ENCODE assay signal across 15 cellular contexts in the genomic region with DNA sequence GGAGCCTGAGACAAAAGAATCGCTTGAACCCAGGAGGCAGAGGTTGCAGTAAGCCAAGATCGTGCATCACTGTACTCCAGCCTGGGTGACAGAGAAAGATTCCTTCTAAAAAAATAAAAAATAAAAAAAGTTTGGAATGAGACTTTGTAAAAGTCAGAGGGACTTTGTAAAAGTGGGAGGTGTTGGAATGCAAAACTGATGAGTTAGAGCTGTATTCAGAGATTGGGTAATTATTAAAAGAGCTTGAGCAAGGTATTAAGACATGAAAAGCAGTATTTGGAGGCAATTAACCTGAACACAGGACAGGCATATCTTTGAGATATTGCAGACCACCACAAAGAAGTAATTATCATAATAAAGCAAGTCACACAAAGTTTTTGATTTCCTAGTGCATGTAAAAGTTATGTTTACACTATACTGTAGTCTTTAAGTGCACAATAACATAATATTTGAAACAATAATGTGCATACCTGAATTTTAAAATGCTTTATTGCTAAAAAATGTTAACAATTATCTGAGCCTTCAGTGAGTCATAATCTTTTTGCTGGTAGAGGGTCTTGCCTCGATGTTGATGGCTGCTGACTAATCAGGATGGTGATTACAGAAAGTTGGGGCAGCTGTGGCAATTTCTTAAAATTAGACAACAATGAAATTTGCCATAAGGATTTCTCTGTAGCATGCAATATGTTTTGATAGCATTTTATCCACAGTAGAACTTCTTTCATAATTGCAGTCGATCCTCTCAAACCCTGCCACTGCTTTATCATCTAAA. TPM values are rescaled to one million over a fixed set of nuclear protein-coding genes. Genes with fewer than 3 reads are reported as not detected.
DNase-seq lines count a peak whose midpoint lies in the region; ATAC-seq, FAIRE-seq and TF ChIP-seq lines count a peak whose summit lies in the region.
"Had no signal": no experiment of that assay in that cellular context is flagged by ENCODE, and none has a peak within 500 bp of the region (broad histone marks: within the 10 kb centered on the region; RNA-seq: fewer than 3 reads in every experiment).

No MANE protein-coding gene starts in this region.

- H3K4me1 Mint-ChIP-seq in astrocyte (ENCODE audit: low read depth, unreplicated experiment) = peaks cover 18% of the 10 kb centered on the region

- H3K9me3 ChIP-seq in HCT116 (ENCODE audit: control insufficient read depth in 1 of 2, insufficient read depth in 1 of 2, low read depth in 1 of 2, low read length in 2 of 2) (no peaks in the 10 kb centered on the region), astrocyte (ENCODE audit: insufficient read depth, low read depth, low read length) (no peaks in the 10 kb centered on the region), left lung (no peaks in the 10 kb centered on the region)
- H3K9me3 ChIP-seq: BLaER1 treated with 17β-estradiol and CSF1 and Interleukin-3, amounts not matched to agents 10 nM and 100 nM had no signal

- no peaks in the 10 kb centered on the region for H3K27me3 Mint-ChIP-seq in astrocyte (ENCODE audit: low read depth, unreplicated experiment)

- ATAC-seq in HCT116 (no peak), left lung (no peak), HG02870 (IDR thresholded peaks at IDR 0.05; ENCODE audit: unreplicated experiment) (no peak)

- no peaks in the 10 kb centered on the region for H3K9me3 Mint-ChIP-seq in astrocyte (ENCODE audit: unreplicated experiment)

- H3K27ac ChIP-seq in HCT116 (ENCODE audit: low read depth, low read length) = peak overlapping the region; percentile 68
- H3K27ac ChIP-seq in astrocyte (ENCODE audit: low read depth, low read length) = no peak overlapping the region
- H3K27ac ChIP-seq in left lung = no peak overlapping the region
- H3K27ac ChIP-seq: BLaER1 treated with 17β-estradiol and CSF1 and Interleukin-3, amounts not matched to agents 10 nM and 100 nM had no signal

- H3K27me3 ChIP-seq in HCT116 (ENCODE audit: insufficient read depth, low read length) (no peaks in the 10 kb centered on the region), astrocyte (ENCODE audit: insufficient read depth, low read length) (no peaks in the 10 kb centered on the region), left lung (no peaks in the 10 kb centered on the region)
- H3K27me3 ChIP-seq: BLaER1 treated with 17β-estradiol and CSF1 and Interleukin-3, amounts not matched to agents 10 nM and 100 nM had no signal

- RAD21 ChIA-PET in HCT116 (lab: Charles Lee; ENCODE audit: low non-redundant PET in 1 of 2, low total read pairs in 2 of 2, uncharacterized antibody in 2 of 2, unreplicated experiment in 2 of 2) = no interaction called here

- H3K4me3 ChIP-seq in AG10803 (ENCODE audit: low read length) (no peak overlapping the region), HCT116 (replicated peaks in 1 of 2; ENCODE audit: low read depth in 1 of 2, low read length in 2 of 2) (no peak overlapping the region), astrocyte (ENCODE audit: insufficient read depth, low read depth, low read length) (no peak overlapping the region), left lung (no peak overlapping the region)
- H3K4me3 ChIP-seq: BLaER1 treated with 17β-estradiol and CSF1 and Interleukin-3, amounts not matched to agents 10 nM and 100 nM had no signal

- H3K9me2 ChIP-seq in HCT116 (ENCODE audit: insufficient read depth) = no peaks in the 10 kb centered on the region

- TF ChIP-seq RAD21 in HCT116 (IDR thresholded peaks at IDR 0.05; ENCODE audit: low read depth) = no peak

- H3K4me3 Mint-ChIP-seq in astrocyte (ENCODE audit: unreplicated experiment) = no peak overlapping the region

- no peak for TF ChIP-seq POLR2A in HCT116 (IDR thresholded peaks at IDR 0.05; ENCODE audit: borderline replicate concordance, extremely low read depth, insufficient read depth, insufficient read length)

- TF ChIP-seq CTCF in AG10803 (conservative IDR thresholded peaks at IDR 0.05; ENCODE audit: low read length) (no peak), HCT116 (IDR thresholded peaks at IDR 0.05 in 2 of 3, conservative IDR thresholded peaks at IDR 0.05 in 1 of 3; ENCODE audit: borderline replicate concordance in 1 of 3, insufficient read depth in 1 of 3, low read depth in 2 of 3, low read length in 2 of 3) (no peak), astrocyte (IDR thresholded peaks at IDR 0.05; ENCODE audit: insufficient read depth, low read depth, low read length) (no peak), left lung (IDR thresholded peaks at IDR 0.05) (no peak)

- no TSS peak for BruUV-seq in HCT116 (replicated peaks; lab: Mats Ljungman, UMichigan)

- H2AFZ ChIP-seq in HCT116 (ENCODE audit: low read depth, low read length, poor library complexity, severe bottlenecking) (no peak overlapping the region), astrocyte (ENCODE audit: low read depth, low read length) (no peak overlapping the region)

- POLR2A ChIA-PET in HCT116 (lab: Charles Lee) = no interaction called here

- no peaks in the 10 kb centered on the region for H4K20me1 ChIP-seq in HCT116 (ENCODE audit: insufficient read depth)
- H4K20me1 ChIP-seq in astrocyte (ENCODE audit: insufficient read depth, low read length) = no peaks in the 10 kb centered on the region
- H4K20me1 ChIP-seq: BLaER1 treated with 17β-estradiol and CSF1 and Interleukin-3, amounts not matched to agents 10 nM and 100 nM had no signal

- H3K36me3 Mint-ChIP-seq in astrocyte (ENCODE audit: low read depth, unreplicated experiment) = no peaks in the 10 kb centered on the region

- H3K9ac ChIP-seq in HCT116 (ENCODE audit: low read length) (no peak overlapping the region), astrocyte (ENCODE audit: low read length) (no peak overlapping the region)
- H3K9ac ChIP-seq: BLaER1 treated with 17β-estradiol and CSF1 and Interleukin-3, amounts not matched to agents 10 nM and 100 nM had no signal

- H3K4me1 ChIP-seq in HCT116 (ENCODE audit: control insufficient read depth in 1 of 2, insufficient read depth in 2 of 2, low read length in 2 of 2) (peaks cover 31 to 45% of the 10 kb centered on the region in 2 experiments), astrocyte (ENCODE audit: insufficient read depth, low read length) (peaks cover 16% of the 10 kb centered on the region), left lung (no peaks in the 10 kb centered on the region)
- H3K4me1 ChIP-seq: BLaER1 treated with 17β-estradiol and CSF1 and Interleukin-3, amounts not matched to agents 10 nM and 100 nM had no signal

- H3K36me3 ChIP-seq in HCT116 (ENCODE audit: control insufficient read depth in 1 of 2, insufficient read depth in 2 of 2, low read length in 2 of 2) (no peaks in the 10 kb centered on the region), astrocyte (ENCODE audit: insufficient read depth, low read length) (no peaks in the 10 kb centered on the region), left lung (no peaks in the 10 kb centered on the region)
- H3K36me3 ChIP-seq: BLaER1 treated with 17β-estradiol and CSF1 and Interleukin-3, amounts not matched to agents 10 nM and 100 nM had no signal

- H3K79me2 ChIP-seq in HCT116 (ENCODE audit: insufficient read depth, low read length) (no peaks in the 10 kb centered on the region), astrocyte (ENCODE audit: insufficient read depth, low read length) (no peaks in the 10 kb centered on the region)

- H3K4me2 ChIP-seq in HCT116 (ENCODE audit: low read length) (no peak overlapping the region), astrocyte (ENCODE audit: low read length) (peak overlapping the region; percentile 14)
- H3K4me2 ChIP-seq: BLaER1 treated with 17β-estradiol and CSF1 and Interleukin-3, amounts not matched to agents 10 nM and 100 nM had no signal

- no peak overlapping the region for H3K27ac Mint-ChIP-seq in astrocyte (ENCODE audit: unreplicated experiment)

- intact Hi-C loops in HCT116 (cut with micrococcal nuclease) = no loop called here
- intact Hi-C loops in left lung (cut with DNase I) = no loop called here

- DNase-seq in AG10803 (ENCODE audit: low read depth) = peak; percentile 48
- no peak for DNase-seq in HCT116 (ENCODE audit: low read depth, low spot score)
- no peak for DNase-seq in astrocyte (ENCODE audit: low read depth)
- DNase-seq in kidney glomerular epithelial cell (lab: John Stamatoyannopoulos, UW) = peak; percentile 39
- DNase-seq in left lung = no peak
- DNase-seq in NK-92 (lab: John Stamatoyannopoulos, UW; ENCODE audit: unreplicated experiment) = no peak
- no peak for DNase-seq in NCI-H128 (lab: John Stamatoyannopoulos, UW; ENCODE audit: unreplicated experiment)
- DNase-seq: DMS 273 treated with DMSO at 0.1 percent for 48 hours, NCI-H2107, NCI-H345, NCI-H69, SHP77 treated with DMSO at 0.1 percent for 48 hours had no signal

- FAIRE-seq in astrocyte (lab: Jason Lieb, UNC) = no peak
- FAIRE-seq: HTR-8/SVneo had no signal

- CTCF ChIA-PET in HCT116 (lab: Charles Lee) = no interaction called here

TF ChIP-seq in HCT116, 20 proteins besides CTCF, POLR2A, EP300 and RAD21 (continues in another document):
- TF ChIP-seq FOSL1 (IDR thresholded peaks at IDR 0.05; ENCODE audit: low read depth) = no peak
- TF ChIP-seq, protein P1, sequence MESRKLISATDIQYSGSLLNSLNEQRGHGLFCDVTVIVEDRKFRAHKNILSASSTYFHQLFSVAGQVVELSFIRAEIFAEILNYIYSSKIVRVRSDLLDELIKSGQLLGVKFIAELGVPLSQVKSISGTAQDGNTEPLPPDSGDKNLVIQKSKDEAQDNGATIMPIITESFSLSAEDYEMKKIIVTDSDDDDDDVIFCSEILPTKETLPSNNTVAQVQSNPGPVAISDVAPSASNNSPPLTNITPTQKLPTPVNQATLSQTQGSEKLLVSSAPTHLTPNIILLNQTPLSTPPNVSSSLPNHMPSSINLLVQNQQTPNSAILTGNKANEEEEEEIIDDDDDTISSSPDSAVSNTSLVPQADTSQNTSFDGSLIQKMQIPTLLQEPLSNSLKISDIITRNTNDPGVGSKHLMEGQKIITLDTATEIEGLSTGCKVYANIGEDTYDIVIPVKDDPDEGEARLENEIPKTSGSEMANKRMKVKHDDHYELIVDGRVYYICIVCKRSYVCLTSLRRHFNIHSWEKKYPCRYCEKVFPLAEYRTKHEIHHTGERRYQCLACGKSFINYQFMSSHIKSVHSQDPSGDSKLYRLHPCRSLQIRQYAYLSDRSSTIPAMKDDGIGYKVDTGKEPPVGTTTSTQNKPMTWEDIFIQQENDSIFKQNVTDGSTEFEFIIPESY (IDR thresholded peaks at IDR 0.05; ENCODE audit: extremely low read depth, insufficient replicate concordance, low read length) = no peak
- no peak for TF ChIP-seq SIN3A (IDR thresholded peaks at IDR 0.05; ENCODE audit: low read depth)
- TF ChIP-seq POLR2AphosphoS5 (IDR thresholded peaks at IDR 0.05; ENCODE audit: low read depth, low read length) = no peak
- no peak for TF ChIP-seq ZFX (IDR thresholded peaks at IDR 0.05)
- no peak for TF ChIP-seq TCF7L2 (IDR thresholded peaks at IDR 0.05; ENCODE audit: borderline replicate concordance, extremely low read depth, insufficient read depth, insufficient read length)
- no peak for TF ChIP-seq SRF (IDR thresholded peaks at IDR 0.05; ENCODE audit: low read depth)
- no peak for TF ChIP-seq EZH2phosphoT487 (IDR thresholded peaks at IDR 0.05; ENCODE audit: borderline replicate concordance)

RNA-seq across cellular contexts. Expression of gene PHLDA1, which starts 33.1 kb away (rescaled TPM):
- 231 TPM for total RNA-seq in HCT116 (2021; ENCODE audit: unreplicated experiment)
- polyA plus RNA-seq in HCT116 (2012) = 178 and 186 TPM in 2 replicates
- 41.2 and 43.9 TPM in 2 replicates for total RNA-seq in astrocyte
- 10 to 100 TPM; 15.8 to 19.0 TPM for total RNA-seq in left lung

Comparison
In these comparisons a context has a peak if more than half of its experiments do, and no peak if none do; other contexts are left out.
1. DNase-seq: peak in AG10803 (single experiment) and kidney glomerular epithelial cell (single experiment); none in HCT116 (single experiment), astrocyte (single experiment), left lung (0 of 2), NK-92 (single experiment) and NCI-H128 (single experiment).